Comparison of ENCODE assay signal across 1 cellular context in genomic region chr3:14646150-14646573, GRCh38.
A peak's percentile ranks its signal among the peaks of the same experiment; 100 is the strongest.
TF ChIP-seq lines count a peak whose summit lies in the region.

No MANE protein-coding gene starts in this region.

TF ChIP-seq in K562, 482 proteins besides CTCF, POLR2A, EP300 and RAD21 (continues in another document):
- TF ChIP-seq TAF15 (IDR thresholded peaks at IDR 0.05; ENCODE audit: low read depth, low read length) (no peak), HOXB6 (CRISPR knock-in tag; IDR thresholded peaks at IDR 0.05; ENCODE audit: borderline replicate concordance) (no peak), HNRNPH1 (optimal IDR thresholded peaks at IDR 0.05; ENCODE audit: low read depth, low read length) (no peak), ZNF57 (CRISPR knock-in tag; IDR thresholded peaks at IDR 0.05) (0 out of 2 replicates have a peak, but pooled peaks have one; percentile 51), ZNF561 (CRISPR knock-in tag; conservative IDR thresholded peaks at IDR 0.05) (no peak), ZNF41 (CRISPR knock-in tag; conservative IDR thresholded peaks at IDR 0.05) (0 out of 2 replicates have a peak, but pooled peaks have one; percentile 56), TEAD1 (CRISPR knock-in tag; IDR thresholded peaks at IDR 0.05) (no peak; a peak in 1 of 4 replicates), ZNF24 (IDR thresholded peaks at IDR 0.05) (no peak), SAP30 (IDR thresholded peaks at IDR 0.05; ENCODE audit: borderline replicate concordance, insufficient read depth, low read depth, low read length, poor library complexity, severe bottlenecking) (no peak), ZNF830 (CRISPR knock-in tag; IDR thresholded peaks at IDR 0.05) (no peak), ZBTB17 (CRISPR knock-in tag; IDR thresholded peaks at IDR 0.05) (peak; percentile 65; the same call in 1 of the 2 replicates), BRD4 (IDR thresholded peaks at IDR 0.05) (peak; percentile 79; the same call in 1 of the 2 replicates), MXI1 (IDR thresholded peaks at IDR 0.05; ENCODE audit: low read depth, low read length) (no peak), HNRNPLL (IDR thresholded peaks at IDR 0.05; ENCODE audit: low read depth, low read length, poor library complexity, severe bottlenecking) (no peak), ZNF76 (CRISPR knock-in tag; IDR thresholded peaks at IDR 0.05; ENCODE audit: borderline replicate concordance) (0 out of 2 replicates have a peak, but pooled peaks have one; percentile 49), BCL6 (CRISPR knock-in tag; IDR thresholded peaks at IDR 0.05) (0 out of 2 replicates have a peak, but pooled peaks have one; percentile 44), NCOR1 (IDR thresholded peaks at IDR 0.05) (no peak), ZNF75A (CRISPR knock-in tag; IDR thresholded peaks at IDR 0.05) (no peak), RBFOX2 (IDR thresholded peaks at IDR 0.05; ENCODE audit: low read depth, low read length) (peak; percentile 43), SMAD3 (CRISPR knock-in tag; conservative IDR thresholded peaks at IDR 0.05) (peak; percentile 68; the same call in 1 of the 2 replicates), DPF2 (IDR thresholded peaks at IDR 0.05) (no peak), HDAC8 (tag; IDR thresholded peaks at IDR 0.05) (peak; percentile 77), SP2 (IDR thresholded peaks at IDR 0.05; ENCODE audit: extremely low read depth, low read depth, low read length, poor library complexity, severe bottlenecking) (no peak), U2AF1 (optimal IDR thresholded peaks at IDR 0.05; ENCODE audit: low read depth, low read length) (no peak), GABPA (tag; conservative IDR thresholded peaks at IDR 0.05; ENCODE audit: low read depth) (peak; percentile 14; the same call in 1 of the 2 replicates), ZSCAN32 (CRISPR knock-in tag; IDR thresholded peaks at IDR 0.05) (0 out of 2 replicates have a peak, but pooled peaks have one; percentile 32), FOXP1 (CRISPR knock-in tag; IDR thresholded peaks at IDR 0.05) (no peak), CBX2 (IDR thresholded peaks at IDR 0.05; ENCODE audit: insufficient read depth, low read length, poor library complexity, severe bottlenecking) (no peak), ZNF584 (CRISPR knock-in tag; IDR thresholded peaks at IDR 0.05; ENCODE audit: low read depth) (peak; percentile 93; the same call in 1 of the 2 replicates), ZBTB34 (CRISPR knock-in tag; IDR thresholded peaks at IDR 0.05) (no peak), ZNF184 (CRISPR knock-in tag; IDR thresholded peaks at IDR 0.05) (no peak), ZNF133 (CRISPR knock-in tag; IDR thresholded peaks at IDR 0.05) (peak; percentile 29; the same call in 1 of the 2 replicates), ZKSCAN3 (CRISPR knock-in tag; IDR thresholded peaks at IDR 0.05) (no peak), ZNF740 (CRISPR knock-in tag; IDR thresholded peaks at IDR 0.05) (0 out of 2 replicates have a peak, but pooled peaks have one; percentile 16), ZNF740 (tag; IDR thresholded peaks at IDR 0.05) (peak in 1 of 2 experiments; percentile 70; a peak in 1 of 4 replicates), KLF1 (tag; IDR thresholded peaks at IDR 0.05) (no peak), ZNF347 (CRISPR knock-in tag; IDR thresholded peaks at IDR 0.05; ENCODE audit: low read depth) (0 out of 2 replicates have a peak, but pooled peaks have one; percentile 43), ERF (CRISPR knock-in tag; IDR thresholded peaks at IDR 0.05) (0 out of 2 replicates have a peak, but pooled peaks have one; percentile 76), NCOA2 (IDR thresholded peaks at IDR 0.05; ENCODE audit: partially characterized antibody in 2 of 2) (no peak)
- TF ChIP-seq, protein P1, sequence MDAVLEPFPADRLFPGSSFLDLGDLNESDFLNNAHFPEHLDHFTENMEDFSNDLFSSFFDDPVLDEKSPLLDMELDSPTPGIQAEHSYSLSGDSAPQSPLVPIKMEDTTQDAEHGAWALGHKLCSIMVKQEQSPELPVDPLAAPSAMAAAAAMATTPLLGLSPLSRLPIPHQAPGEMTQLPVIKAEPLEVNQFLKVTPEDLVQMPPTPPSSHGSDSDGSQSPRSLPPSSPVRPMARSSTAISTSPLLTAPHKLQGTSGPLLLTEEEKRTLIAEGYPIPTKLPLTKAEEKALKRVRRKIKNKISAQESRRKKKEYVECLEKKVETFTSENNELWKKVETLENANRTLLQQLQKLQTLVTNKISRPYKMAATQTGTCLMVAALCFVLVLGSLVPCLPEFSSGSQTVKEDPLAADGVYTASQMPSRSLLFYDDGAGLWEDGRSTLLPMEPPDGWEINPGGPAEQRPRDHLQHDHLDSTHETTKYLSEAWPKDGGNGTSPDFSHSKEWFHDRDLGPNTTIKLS (IDR thresholded peaks at IDR 0.05; ENCODE audit: borderline replicate concordance, low read depth): no peak
- TF ChIP-seq, protein P2, sequence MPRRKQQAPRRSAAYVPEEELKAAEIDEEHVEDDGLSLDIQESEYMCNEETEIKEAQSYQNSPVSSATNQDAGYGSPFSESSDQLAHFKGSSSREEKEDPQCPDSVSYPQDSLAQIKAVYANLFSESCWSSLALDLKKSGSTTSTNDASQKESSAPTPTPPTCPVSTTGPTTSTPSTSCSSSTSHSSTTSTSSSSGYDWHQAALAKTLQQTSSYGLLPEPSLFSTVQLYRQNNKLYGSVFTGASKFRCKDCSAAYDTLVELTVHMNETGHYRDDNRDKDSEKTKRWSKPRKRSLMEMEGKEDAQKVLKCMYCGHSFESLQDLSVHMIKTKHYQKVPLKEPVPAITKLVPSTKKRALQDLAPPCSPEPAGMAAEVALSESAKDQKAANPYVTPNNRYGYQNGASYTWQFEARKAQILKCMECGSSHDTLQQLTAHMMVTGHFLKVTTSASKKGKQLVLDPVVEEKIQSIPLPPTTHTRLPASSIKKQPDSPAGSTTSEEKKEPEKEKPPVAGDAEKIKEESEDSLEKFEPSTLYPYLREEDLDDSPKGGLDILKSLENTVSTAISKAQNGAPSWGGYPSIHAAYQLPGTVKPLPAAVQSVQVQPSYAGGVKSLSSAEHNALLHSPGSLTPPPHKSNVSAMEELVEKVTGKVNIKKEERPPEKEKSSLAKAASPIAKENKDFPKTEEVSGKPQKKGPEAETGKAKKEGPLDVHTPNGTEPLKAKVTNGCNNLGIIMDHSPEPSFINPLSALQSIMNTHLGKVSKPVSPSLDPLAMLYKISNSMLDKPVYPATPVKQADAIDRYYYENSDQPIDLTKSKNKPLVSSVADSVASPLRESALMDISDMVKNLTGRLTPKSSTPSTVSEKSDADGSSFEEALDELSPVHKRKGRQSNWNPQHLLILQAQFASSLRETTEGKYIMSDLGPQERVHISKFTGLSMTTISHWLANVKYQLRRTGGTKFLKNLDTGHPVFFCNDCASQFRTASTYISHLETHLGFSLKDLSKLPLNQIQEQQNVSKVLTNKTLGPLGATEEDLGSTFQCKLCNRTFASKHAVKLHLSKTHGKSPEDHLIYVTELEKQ (CRISPR knock-in tag; IDR thresholded peaks at IDR 0.05): 0 out of 2 replicates have a peak, but pooled peaks have one; percentile 21
- TF ChIP-seq, protein P3, sequence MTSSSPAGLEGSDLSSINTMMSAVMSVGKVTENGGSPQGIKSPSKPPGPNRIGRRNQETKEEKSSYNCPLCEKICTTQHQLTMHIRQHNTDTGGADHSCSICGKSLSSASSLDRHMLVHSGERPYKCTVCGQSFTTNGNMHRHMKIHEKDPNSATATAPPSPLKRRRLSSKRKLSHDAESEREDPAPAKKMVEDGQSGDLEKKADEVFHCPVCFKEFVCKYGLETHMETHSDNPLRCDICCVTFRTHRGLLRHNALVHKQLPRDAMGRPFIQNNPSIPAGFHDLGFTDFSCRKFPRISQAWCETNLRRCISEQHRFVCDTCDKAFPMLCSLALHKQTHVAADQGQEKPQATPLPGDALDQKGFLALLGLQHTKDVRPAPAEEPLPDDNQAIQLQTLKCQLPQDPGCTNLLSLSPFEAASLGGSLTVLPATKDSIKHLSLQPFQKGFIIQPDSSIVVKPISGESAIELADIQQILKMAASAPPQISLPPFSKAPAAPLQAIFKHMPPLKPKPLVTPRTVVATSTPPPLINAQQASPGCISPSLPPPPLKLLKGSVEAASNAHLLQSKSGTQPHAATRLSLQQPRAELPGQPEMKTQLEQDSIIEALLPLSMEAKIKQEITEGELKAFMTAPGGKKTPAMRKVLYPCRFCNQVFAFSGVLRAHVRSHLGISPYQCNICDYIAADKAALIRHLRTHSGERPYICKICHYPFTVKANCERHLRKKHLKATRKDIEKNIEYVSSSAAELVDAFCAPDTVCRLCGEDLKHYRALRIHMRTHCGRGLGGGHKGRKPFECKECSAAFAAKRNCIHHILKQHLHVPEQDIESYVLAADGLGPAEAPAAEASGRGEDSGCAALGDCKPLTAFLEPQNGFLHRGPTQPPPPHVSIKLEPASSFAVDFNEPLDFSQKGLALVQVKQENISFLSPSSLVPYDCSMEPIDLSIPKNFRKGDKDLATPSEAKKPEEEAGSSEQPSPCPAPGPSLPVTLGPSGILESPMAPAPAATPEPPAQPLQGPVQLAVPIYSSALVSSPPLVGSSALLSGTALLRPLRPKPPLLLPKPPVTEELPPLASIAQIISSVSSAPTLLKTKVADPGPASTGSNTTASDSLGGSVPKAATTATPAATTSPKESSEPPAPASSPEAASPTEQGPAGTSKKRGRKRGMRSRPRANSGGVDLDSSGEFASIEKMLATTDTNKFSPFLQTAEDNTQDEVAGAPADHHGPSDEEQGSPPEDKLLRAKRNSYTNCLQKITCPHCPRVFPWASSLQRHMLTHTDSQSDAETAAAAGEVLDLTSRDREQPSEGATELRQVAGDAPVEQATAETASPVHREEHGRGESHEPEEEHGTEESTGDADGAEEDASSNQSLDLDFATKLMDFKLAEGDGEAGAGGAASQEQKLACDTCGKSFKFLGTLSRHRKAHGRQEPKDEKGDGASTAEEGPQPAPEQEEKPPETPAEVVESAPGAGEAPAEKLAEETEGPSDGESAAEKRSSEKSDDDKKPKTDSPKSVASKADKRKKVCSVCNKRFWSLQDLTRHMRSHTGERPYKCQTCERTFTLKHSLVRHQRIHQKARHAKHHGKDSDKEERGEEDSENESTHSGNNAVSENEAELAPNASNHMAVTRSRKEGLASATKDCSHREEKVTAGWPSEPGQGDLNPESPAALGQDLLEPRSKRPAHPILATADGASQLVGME (CRISPR knock-in tag; IDR thresholded peaks at IDR 0.05): no peak
- TF ChIP-seq, protein P4, sequence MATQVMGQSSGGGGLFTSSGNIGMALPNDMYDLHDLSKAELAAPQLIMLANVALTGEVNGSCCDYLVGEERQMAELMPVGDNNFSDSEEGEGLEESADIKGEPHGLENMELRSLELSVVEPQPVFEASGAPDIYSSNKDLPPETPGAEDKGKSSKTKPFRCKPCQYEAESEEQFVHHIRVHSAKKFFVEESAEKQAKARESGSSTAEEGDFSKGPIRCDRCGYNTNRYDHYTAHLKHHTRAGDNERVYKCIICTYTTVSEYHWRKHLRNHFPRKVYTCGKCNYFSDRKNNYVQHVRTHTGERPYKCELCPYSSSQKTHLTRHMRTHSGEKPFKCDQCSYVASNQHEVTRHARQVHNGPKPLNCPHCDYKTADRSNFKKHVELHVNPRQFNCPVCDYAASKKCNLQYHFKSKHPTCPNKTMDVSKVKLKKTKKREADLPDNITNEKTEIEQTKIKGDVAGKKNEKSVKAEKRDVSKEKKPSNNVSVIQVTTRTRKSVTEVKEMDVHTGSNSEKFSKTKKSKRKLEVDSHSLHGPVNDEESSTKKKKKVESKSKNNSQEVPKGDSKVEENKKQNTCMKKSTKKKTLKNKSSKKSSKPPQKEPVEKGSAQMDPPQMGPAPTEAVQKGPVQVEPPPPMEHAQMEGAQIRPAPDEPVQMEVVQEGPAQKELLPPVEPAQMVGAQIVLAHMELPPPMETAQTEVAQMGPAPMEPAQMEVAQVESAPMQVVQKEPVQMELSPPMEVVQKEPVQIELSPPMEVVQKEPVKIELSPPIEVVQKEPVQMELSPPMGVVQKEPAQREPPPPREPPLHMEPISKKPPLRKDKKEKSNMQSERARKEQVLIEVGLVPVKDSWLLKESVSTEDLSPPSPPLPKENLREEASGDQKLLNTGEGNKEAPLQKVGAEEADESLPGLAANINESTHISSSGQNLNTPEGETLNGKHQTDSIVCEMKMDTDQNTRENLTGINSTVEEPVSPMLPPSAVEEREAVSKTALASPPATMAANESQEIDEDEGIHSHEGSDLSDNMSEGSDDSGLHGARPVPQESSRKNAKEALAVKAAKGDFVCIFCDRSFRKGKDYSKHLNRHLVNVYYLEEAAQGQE (CRISPR knock-in tag; IDR thresholded peaks at IDR 0.05; ENCODE audit: low read depth): 0 out of 2 replicates have a peak, but pooled peaks have one; percentile 57
- TF ChIP-seq, protein P5, sequence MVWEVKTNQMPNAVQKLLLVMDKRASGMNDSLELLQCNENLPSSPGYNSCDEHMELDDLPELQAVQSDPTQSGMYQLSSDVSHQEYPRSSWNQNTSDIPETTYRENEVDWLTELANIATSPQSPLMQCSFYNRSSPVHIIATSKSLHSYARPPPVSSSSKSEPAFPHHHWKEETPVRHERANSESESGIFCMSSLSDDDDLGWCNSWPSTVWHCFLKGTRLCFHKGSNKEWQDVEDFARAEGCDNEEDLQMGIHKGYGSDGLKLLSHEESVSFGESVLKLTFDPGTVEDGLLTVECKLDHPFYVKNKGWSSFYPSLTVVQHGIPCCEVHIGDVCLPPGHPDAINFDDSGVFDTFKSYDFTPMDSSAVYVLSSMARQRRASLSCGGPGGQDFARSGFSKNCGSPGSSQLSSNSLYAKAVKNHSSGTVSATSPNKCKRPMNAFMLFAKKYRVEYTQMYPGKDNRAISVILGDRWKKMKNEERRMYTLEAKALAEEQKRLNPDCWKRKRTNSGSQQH (CRISPR knock-in tag; IDR thresholded peaks at IDR 0.05): peak; percentile 54; the same call in 1 of the 2 replicates
